In the genomic region with DNA sequence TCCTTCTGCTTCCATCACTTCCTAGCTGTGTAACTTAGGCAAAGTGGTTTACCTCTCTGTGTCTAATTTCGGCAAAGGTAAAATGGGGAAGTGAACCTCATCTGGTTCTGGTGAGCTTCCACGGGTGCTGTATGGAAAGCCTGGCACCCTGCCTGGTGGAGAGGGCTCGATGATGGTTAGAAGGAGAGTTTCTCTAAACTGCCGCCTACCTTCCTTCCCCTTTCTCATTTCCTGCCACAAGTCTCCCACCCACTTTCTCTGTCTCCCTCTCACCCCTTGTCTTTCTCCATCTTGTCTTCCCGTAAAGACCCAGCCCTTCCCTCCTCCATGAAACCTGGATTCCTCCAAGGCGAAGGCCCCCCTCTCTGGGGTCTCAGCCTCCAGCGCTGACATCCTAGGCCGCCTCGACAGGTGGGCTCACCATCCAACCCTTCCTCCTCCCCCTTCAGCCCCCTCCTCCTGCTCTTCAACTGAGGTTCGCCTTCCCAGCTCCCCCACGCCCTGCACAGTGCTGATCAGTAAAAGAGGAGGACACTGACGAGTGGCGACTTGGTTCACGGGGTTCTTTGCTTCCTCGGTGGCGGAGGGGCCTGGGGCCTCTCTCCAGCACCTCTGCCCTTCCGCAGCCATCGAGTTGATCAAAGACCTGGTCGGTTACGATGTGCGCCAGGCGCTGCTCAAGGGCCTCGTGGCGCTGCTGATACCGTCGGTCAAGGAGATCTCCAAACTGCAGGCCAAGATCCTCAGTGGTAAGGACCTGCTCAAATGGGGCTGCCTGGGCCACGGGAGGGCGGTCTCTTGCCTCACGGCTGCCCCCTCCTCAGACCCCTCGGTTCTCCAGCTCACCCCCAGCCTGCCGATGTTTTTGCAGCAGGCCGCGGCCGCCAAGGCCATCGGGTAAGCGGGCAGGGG, we compare ENCODE assay signal across 9 cellular contexts. TPM values are rescaled to one million over a fixed set of nuclear protein-coding genes. Genes with fewer than 3 reads are reported as not detected.
DNase-seq lines count a peak whose midpoint lies in the region; ATAC-seq and TF ChIP-seq lines count a peak whose summit lies in the region.
"Had no signal": no experiment of that assay in that cellular context is flagged by ENCODE, and none has a peak within 500 bp of the region (broad histone marks: within the 10 kb centered on the region; RNA-seq: fewer than 3 reads in every experiment).

No MANE protein-coding gene starts in this region.

- no peaks in the 10 kb centered on the region for H3K79me2 ChIP-seq in PC-9 (ENCODE audit: low read depth)

- BruUV-seq in PC-9 (replicated peaks; lab: Mats Ljungman, UMichigan): no TSS peak

- no peaks in the 10 kb centered on the region for H3K36me3 ChIP-seq in testis (ENCODE audit: low read depth, missing control alignments)
- no peaks in the 10 kb centered on the region for H3K36me3 ChIP-seq in PC-9 (ENCODE audit: low read depth)

- DNase-seq in activated effector memory CD4-positive, alpha-beta T cell treated with anti-CD3 and anti-CD28 coated beads, Interleukin-2, amount 50 U/mL, for 16 hours: peak; percentile 77
- no peak for DNase-seq in activated effector memory CD4-positive, alpha-beta T cell treated with Interleukin-2 at 50 U/mL for 16 hours
- peak; percentile 52 for DNase-seq in T-helper 2 cell treated with Interferon-gamma antibody and Interleukin-4, amounts not matched to agents 5 μg/mL and 100 μg/mL, for 36 hours (ENCODE audit: low spot score)
- DNase-seq in central memory CD8-positive, alpha-beta T cell (ENCODE audit: low spot score in 2 of 2): no peak
- DNase-seq in testis (no peak), COLO668 (lab: John Stamatoyannopoulos, UW; ENCODE audit: unreplicated experiment) (no peak), sciatic nerve (ENCODE audit: low spot score) (no peak), PC-9 (no peak)

- CTCF ChIA-PET in PC-9 (lab: Charles Lee): no interaction called here

- H3K4me2 ChIP-seq in PC-9: no peak overlapping the region
- H3K4me2 ChIP-seq: A549 had no signal

- no peak overlapping the region for H3K27ac ChIP-seq in testis
- no peak overlapping the region for H3K27ac ChIP-seq in PC-9
- H3K27ac ChIP-seq: A549 had no signal

- no peak for ATAC-seq in central memory CD8-positive, alpha-beta T cell (replicated peaks; ENCODE audit: extremely low read depth, poor library complexity, severe bottlenecking)
- no peak for ATAC-seq in sciatic nerve
- ATAC-seq: A549 had no signal

- no peaks in the 10 kb centered on the region for H3K9me3 ChIP-seq in testis
- no peaks in the 10 kb centered on the region for H3K9me3 ChIP-seq in PC-9 (ENCODE audit: insufficient read depth, low read depth)
- H3K9me3 ChIP-seq: A549 had no signal

- H2AFZ ChIP-seq in PC-9: no peak overlapping the region

- H4K20me1 ChIP-seq in PC-9 (ENCODE audit: insufficient read depth): no peaks in the 10 kb centered on the region

- H3K4me1 ChIP-seq in testis: no peaks in the 10 kb centered on the region
- peaks cover 36% of the 10 kb centered on the region for H3K4me1 ChIP-seq in PC-9 (replicated peaks; ENCODE audit: insufficient read depth)

- 52 to 72% methylated on average over 19 to 33 of the region's 36 CpGs for WGBS in testis, 2 donors

- TF ChIP-seq CTCF in testis (IDR thresholded peaks at IDR 0.05) (no peak), PC-9 (conservative IDR thresholded peaks at IDR 0.05) (no peak)

- H3K4me3 Mint-ChIP-seq in T-helper 2 cell treated with Interferon-gamma antibody and Interleukin-4, amounts not matched to agents 5 μg/mL and 100 μg/mL, for 36 hours: peak overlapping the region; percentile 85
- H3K4me3 Mint-ChIP-seq in central memory CD8-positive, alpha-beta T cell: peak overlapping the region; percentile 62

- intact Hi-C loops in testis (cut with DNase I; ENCODE audit: low total_unique reads): no loop called here
- intact Hi-C loops in sciatic nerve (cut with DNase I): no loop called here
- intact Hi-C loops in PC-9 (cut with micrococcal nuclease; ENCODE audit: unreplicated experiment): no loop called here

- H3K27me3 Mint-ChIP-seq in T-helper 2 cell treated with Interferon-gamma antibody and Interleukin-4, amounts not matched to agents 5 μg/mL and 100 μg/mL, for 36 hours (ENCODE audit: low read depth): no peaks in the 10 kb centered on the region
- no peaks in the 10 kb centered on the region for H3K27me3 Mint-ChIP-seq in central memory CD8-positive, alpha-beta T cell

- peak overlapping the region; percentile 95 for H3K27ac Mint-ChIP-seq in T-helper 2 cell treated with Interferon-gamma antibody and Interleukin-4, amounts not matched to agents 5 μg/mL and 100 μg/mL, for 36 hours
- H3K27ac Mint-ChIP-seq in central memory CD8-positive, alpha-beta T cell (ENCODE audit: low read depth): peak overlapping the region; percentile 12

- H3K36me3 Mint-ChIP-seq in T-helper 2 cell treated with Interferon-gamma antibody and Interleukin-4, amounts not matched to agents 5 μg/mL and 100 μg/mL, for 36 hours (ENCODE audit: low read depth): peaks cover 13% of the 10 kb centered on the region
- H3K36me3 Mint-ChIP-seq in central memory CD8-positive, alpha-beta T cell (ENCODE audit: insufficient read depth): peaks cover 18% of the 10 kb centered on the region

- H3K4me3 ChIP-seq in testis: peak overlapping the region; percentile 15 to 20
- H3K4me3 ChIP-seq in PC-9: no peak overlapping the region
- H3K4me3 ChIP-seq: A549 had no signal

- peaks cover 55% of the 10 kb centered on the region for H3K4me1 Mint-ChIP-seq in T-helper 2 cell treated with Interferon-gamma antibody and Interleukin-4, amounts not matched to agents 5 μg/mL and 100 μg/mL, for 36 hours (ENCODE audit: low read depth)
- H3K4me1 Mint-ChIP-seq in central memory CD8-positive, alpha-beta T cell: peaks cover 57% of the 10 kb centered on the region

- POLR2A ChIA-PET in PC-9 (lab: Charles Lee; ENCODE audit: unreplicated experiment): interaction anchor here (0.6 kb wide), 1 partner anchor 59 kb away, joined by 6 read pairs; no protein-coding TSS in a partner anchor

- H3K9me2 ChIP-seq in PC-9 (ENCODE audit: insufficient read depth): no peaks in the 10 kb centered on the region

- H3F3A ChIP-seq in PC-9 (ENCODE audit: insufficient read depth, low read depth): peaks cover 48% of the 10 kb centered on the region; the same call in 1 of the 2 replicates

- no peak for TF ChIP-seq POLR2A in testis (IDR thresholded peaks at IDR 0.05)

- no peaks in the 10 kb centered on the region for H3K27me3 ChIP-seq in testis
- no peaks in the 10 kb centered on the region for H3K27me3 ChIP-seq in PC-9 (ENCODE audit: insufficient read depth, low read depth)

- H3K9me3 Mint-ChIP-seq in T-helper 2 cell treated with Interferon-gamma antibody and Interleukin-4, amounts not matched to agents 5 μg/mL and 100 μg/mL, for 36 hours: no peaks in the 10 kb centered on the region
- no peaks in the 10 kb centered on the region for H3K9me3 Mint-ChIP-seq in central memory CD8-positive, alpha-beta T cell

RNA-seq across cellular contexts. Expression of a gene that starts 7.2 kb away (rescaled TPM):
- not detected for total RNA-seq in testis
- not detected for polyA plus RNA-seq in testis (ENCODE audit: insufficient read depth, low read depth, low replicate concordance)
- total RNA-seq in sciatic nerve: not detected
- total RNA-seq in PC-9 (2021): not detected in 2 replicates
- polyA plus RNA-seq: A549 had no signal

RNA-seq across cellular contexts. Expression of a gene that starts 15.9 kb away (rescaled TPM):
- total RNA-seq in testis (100 to 1,000 TPM in 1 of 2 donors, 10 to 100 TPM in 1; 53.5 to 130 TPM), sciatic nerve (1.2 TPM), PC-9 (2021) (103 and 119 TPM in 2 replicates)
- polyA plus RNA-seq in testis (ENCODE audit: insufficient read depth, low read depth, low replicate concordance): 167 TPM

RNA-seq across cellular contexts. Expression of a gene that starts 49.2 kb away (rescaled TPM):
- total RNA-seq in testis (10 to 100 TPM; 17.4 to 29.7 TPM), sciatic nerve (3.9 TPM), PC-9 (2021) (16.3 and 16.9 TPM in 2 replicates)
- 42.9 TPM for polyA plus RNA-seq in testis (ENCODE audit: insufficient read depth, low read depth, low replicate concordance)

RNA-seq across cellular contexts. Expression of a gene that starts 49.5 kb away (rescaled TPM):
- total RNA-seq in testis: 10 to 100 TPM; 15.6 to 18.9 TPM
- 40.2 TPM for polyA plus RNA-seq in testis (ENCODE audit: insufficient read depth, low read depth, low replicate concordance)
- total RNA-seq in sciatic nerve: 12.5 TPM
- total RNA-seq in PC-9 (2021): 33.2 and 36.1 TPM in 2 replicates

RNA-seq across cellular contexts. Expression of a gene that starts 51.6 kb away (rescaled TPM):
- total RNA-seq in testis: 100 to 1,000 TPM; 431 to 935 TPM
- polyA plus RNA-seq in testis (ENCODE audit: insufficient read depth, low read depth, low replicate concordance): 860 TPM
- 1,483 TPM for total RNA-seq in sciatic nerve
- total RNA-seq in PC-9 (2021): 2,059 and 2,176 TPM in 2 replicates

Comparison
In these comparisons a context has a peak if more than half of its experiments do, and no peak if none do; other contexts are left out.
1. DNase-seq: peak in activated effector memory CD4-positive, alpha-beta T cell treated with anti-CD3 and anti-CD28 coated beads, Interleukin-2, amount 50 U/mL, for 16 hours (single experiment) and T-helper 2 cell treated with Interferon-gamma antibody and Interleukin-4, amounts not matched to agents 5 μg/mL and 100 μg/mL, for 36 hours (single experiment); none in activated effector memory CD4-positive, alpha-beta T cell treated with Interleukin-2 at 50 U/mL for 16 hours (single experiment), central memory CD8-positive, alpha-beta T cell (0 of 2), testis (single experiment), COLO668 (single experiment), sciatic nerve (single experiment) and PC-9 (0 of 2).
2. RNA of a gene that starts 15.9 kb away (total RNA-seq): 53.5 to 130 TPM in testis and 103 to 119 TPM in PC-9; 1.2 TPM in sciatic nerve (single experiment); every median in the first group is over 10 times any median in the second.